ENCODE assay signal across 8 cellular contexts in the genomic region with DNA sequence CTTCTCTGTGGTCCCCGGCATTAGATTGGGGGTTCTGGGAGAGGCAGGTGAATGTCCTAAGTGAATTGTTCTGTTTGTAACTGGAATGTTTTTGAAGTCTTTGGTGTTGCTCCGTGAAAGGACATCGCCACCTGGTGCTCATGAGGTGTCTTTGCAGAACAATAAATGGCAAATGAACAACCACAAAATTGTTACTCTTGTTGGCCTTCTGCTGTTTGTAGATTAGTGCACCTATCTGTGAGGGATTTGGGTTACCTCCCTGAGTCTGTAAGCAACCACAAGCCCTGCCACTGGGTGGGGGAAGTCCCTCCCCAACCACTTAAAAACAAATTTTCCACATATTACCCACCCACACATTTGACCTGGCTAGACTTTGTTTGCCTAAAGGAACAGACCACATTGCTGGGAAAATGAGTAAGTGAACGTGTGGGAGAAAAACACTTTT. TPM values are rescaled to one million over a fixed set of nuclear protein-coding genes. Genes with fewer than 3 reads are reported as not detected.
DNase-seq lines count a peak whose midpoint lies in the region; ATAC-seq and TF ChIP-seq lines count a peak whose summit lies in the region.

No MANE protein-coding gene starts in this region.

- TF ChIP-seq CTCF in OCI-LY7 (conservative IDR thresholded peaks at IDR 0.05; ENCODE audit: low read length) (peak; percentile 89), adrenal gland (IDR thresholded peaks at IDR 0.05) (peak; percentile 64 to 82 (median 74)), spleen (IDR thresholded peaks at IDR 0.05 in 8 of 11, conservative IDR thresholded peaks at IDR 0.05 in 3 of 11) (peak; percentile 28 to 83 (median 71))

- H3K27me3 ChIP-seq in adrenal gland (no peaks in the 10 kb centered on the region), spleen (replicated peaks in 1 of 7) (no peaks in the 10 kb centered on the region)

- H4K20me1 ChIP-seq in OCI-LY7 (ENCODE audit: insufficient read depth, low read length), result no peaks in the 10 kb centered on the region

- no peaks in the 10 kb centered on the region for H3K79me2 ChIP-seq in OCI-LY7 (ENCODE audit: insufficient read depth, low read depth, low read length)

- 1 to 4% (median 3%) methylated on average over 4 of the region's 4 CpGs for WGBS in adrenal gland, 4 donors
- 2 to 10% (median 8%) methylated on average over 4 of the region's 4 CpGs for WGBS in spleen, 5 donors

- H3K9me3 ChIP-seq in OCI-LY7 (ENCODE audit: low read length) (no peaks in the 10 kb centered on the region), adrenal gland (replicated peaks in 1 of 3) (no peaks in the 10 kb centered on the region), spleen (no peaks in the 10 kb centered on the region)

- H3K27ac ChIP-seq in OCI-LY7 (ENCODE audit: low read depth, low read length, poor library complexity, severe bottlenecking) (no peak overlapping the region), adrenal gland (no peak overlapping the region), spleen (peak overlapping the region in 7 of 8 donors; percentile 29 to 92 (median 88))

- CTCF ChIA-PET in OCI-LY7 (lab: Charles Lee; ENCODE audit: unreplicated experiment), result no interaction called here

- H3K9me2 ChIP-seq in OCI-LY7 (ENCODE audit: insufficient read depth, low read length), result no peaks in the 10 kb centered on the region

- BruUV-seq in OCI-LY7 (replicated peaks; lab: Mats Ljungman, UMichigan), result no TSS peak

- H3K4me3 ChIP-seq in OCI-LY7 (ENCODE audit: low read depth, low read length, poor library complexity, severe bottlenecking) (no peak overlapping the region), adrenal gland (no peak overlapping the region), spleen (peak overlapping the region; percentile 27 to 69 (median 50))

- POLR2A ChIA-PET in OCI-LY7 (lab: Charles Lee), result no interaction called here

- DNase-seq in DMS53 treated with DMSO at 0.1 percent for 48 hours (lab: John Stamatoyannopoulos, UW; ENCODE audit: unreplicated experiment), result peak; percentile 32
- peak; percentile 68 for DNase-seq in OCI-LY7 (ENCODE audit: low spot score)
- DNase-seq in adrenal gland, result peak in 6 of 7 donors; percentile 37 to 79 (median 58)
- peak; percentile 43 to 75 for DNase-seq in hippocampal formation (lab: John Stamatoyannopoulos, UW)
- DNase-seq in spleen, result no peak
- no peak for DNase-seq in NCI-H524 treated with DMSO at 0.1 percent for 48 hours (lab: John Stamatoyannopoulos, UW)

- H3K4me1 ChIP-seq in OCI-LY7 (ENCODE audit: insufficient read depth, low read length, poor library complexity, severe bottlenecking) (peaks cover 16% of the 10 kb centered on the region), adrenal gland (replicated peaks in 1 of 2) (peaks cover 0 to 8% of the 10 kb centered on the region in 2 donors), spleen (peaks cover 15 to 85% (median 40%) of the 10 kb centered on the region in 6 donors)

- H3K4me2 ChIP-seq in OCI-LY7 (ENCODE audit: low read length), result no peak overlapping the region

- H2AFZ ChIP-seq in OCI-LY7 (ENCODE audit: low read length), result no peak overlapping the region; the same call in 1 of the 2 replicates

- H3K36me3 ChIP-seq in OCI-LY7 (ENCODE audit: insufficient read depth, low read length) (no peaks in the 10 kb centered on the region), adrenal gland (replicated peaks in 1 of 2) (peaks cover 0 to 13% of the 10 kb centered on the region in 2 donors), spleen (peaks cover 0 to 40% (median 7%) of the 10 kb centered on the region in 6 donors)

- ATAC-seq in GM19452 (IDR thresholded peaks at IDR 0.05; ENCODE audit: unreplicated experiment), result peak; percentile 56
- ATAC-seq in HG03442 (IDR thresholded peaks at IDR 0.05; ENCODE audit: unreplicated experiment), result peak; percentile 80

- intact Hi-C loops in OCI-LY7 (cut with micrococcal nuclease; ENCODE audit: unreplicated experiment) (loop anchor here (1.0 kb wide), 3 partner anchors 37 to 222 kb away; no protein-coding TSS in a partner anchor), adrenal gland (cut with DNase I) (loop anchor here (5.0 kb wide), 1 partner anchor 36 kb away; a partner anchor contains a TSS), spleen (cut with DNase I; ENCODE audit: low total_unique reads) (loop anchor here (5.0 to 10.0 kb wide), 2 partner anchors 36 to 77 kb away; a partner anchor contains a TSS)

- TF ChIP-seq POLR2A in adrenal gland (IDR thresholded peaks at IDR 0.05) (no peak), spleen (IDR thresholded peaks at IDR 0.05) (peak in 1 of 3 donors; percentile 12)

RNA-seq across cellular contexts. Expression of a gene that starts 4.7 kb away (rescaled TPM):
- total RNA-seq in OCI-LY7 (2014; rRNA removed; shearing (Covaris generic)), result 0.06 TPM in 1 of 2 replicates, not detected in the other
- total RNA-seq in OCI-LY7 (2022) (12.4 and 13.5 TPM in 2 replicates), adrenal gland (10 to 100 TPM; 18.7 to 54.8 (median 37.3) TPM), spleen (100 to 1,000 TPM; 195 to 410 (median 317) TPM)
- polyA plus RNA-seq in adrenal gland (10 to 100 TPM in 1 of 3 donors, 1 to 10 TPM in 2; 4.5 to 10.2 (median 6.9) TPM), spleen (10 to 100 TPM; 46.0 to 61.4 (median 58.6) TPM)

RNA-seq across cellular contexts. Expression of a gene that starts 36.1 kb away (rescaled TPM):
- total RNA-seq in OCI-LY7 (2014; rRNA removed; shearing (Covaris generic)), result 0.70 and 1.4 TPM in 2 replicates
- 9.4 and 9.9 TPM in 2 replicates for total RNA-seq in OCI-LY7 (2022)
- 1 to 10 TPM; 2.2 to 7.8 (median 3.4) TPM for total RNA-seq in adrenal gland
- polyA plus RNA-seq in adrenal gland, result 1 to 10 TPM; 1.2 to 2.9 (median 2.3) TPM
- 10 to 100 TPM in 5 of 7 donors, 1 to 10 TPM in 2; 8.3 to 19.1 (median 14.4) TPM for total RNA-seq in spleen
- 1 to 10 TPM; 3.9 to 4.9 (median 4.0) TPM for polyA plus RNA-seq in spleen

Comparison
In these comparisons a context has a peak if more than half of its experiments do, and no peak if none do; other contexts are left out.
1. DNase-seq: peak in DMS53 treated with DMSO at 0.1 percent for 48 hours (single experiment), OCI-LY7 (single experiment), adrenal gland (6 of 7) and hippocampal formation (2 of 2); none in spleen (single experiment) and NCI-H524 treated with DMSO at 0.1 percent for 48 hours (single experiment).
2. H3K27ac ChIP-seq: peak in spleen (7 of 8); none in OCI-LY7 (single experiment) and adrenal gland (0 of 5).
3. H3K4me3 ChIP-seq: peak in spleen (8 of 8); none in OCI-LY7 (single experiment) and adrenal gland (0 of 4).
4. Peak in every context shown above with its lines, with median percentiles within 50 percentile points of each other: CTCF ChIP-seq.